Comparison of ENCODE assay signal across 35 cellular contexts in genomic region chr3:22276351-22276750, GRCh38.
"Had no signal": no experiment of that assay in that cellular context is flagged by ENCODE, and none has a peak within 500 bp of the region (broad histone marks: within the 10 kb centered on the region; RNA-seq: fewer than 3 reads in every experiment).

No MANE protein-coding gene starts in this region.

- H3K27me3 ChIP-seq: MG63 had no signal

- H3K36me3 ChIP-seq: MG63 had no signal

- H3K9me3 ChIP-seq: MG63 had no signal

- DNase-seq: Karpas-422, Kasumi-1, MG63, MM.1S, MV-4-11, NCI-H1048, NCI-H1092, NCI-H1092 treated with DMSO at 0.1 percent for 48 hours, NCI-H1105, NCI-H1105 treated with DMSO at 0.1 percent for 48 hours, NCI-H1417, NCI-H1417 treated with DMSO at 0.1 percent for 48 hours, NCI-H1436, NCI-H1436 treated with DMSO at 0.1 percent for 48 hours, NCI-H146, NCI-H1694, NCI-H1694 treated with DMSO at 0.1 percent for 48 hours, NCI-H187, NCI-H187 treated with DMSO at 0.1 percent for 48 hours, NCI-H1930, NCI-H2029, NCI-H2029 treated with DMSO at 0.1 percent for 48 hours, NCI-H2081, NCI-H2081 treated with DMSO at 0.1 percent for 48 hours, NCI-H2107, NCI-H2171, NCI-H2171 treated with DMSO at 0.1 percent for 48 hours, NCI-H2227 treated with DMSO at 0.1 percent for 48 hours, NCI-H226, NCI-H345, NCI-H446 treated with DMSO at 0.1 percent for 48 hours, NCI-H510A, NCI-H510A treated with DMSO at 0.1 percent for 48 hours, NCI-H524, NCI-H524 treated with DMSO at 0.1 percent for 48 hours had no signal

- H3K4me3 ChIP-seq: MG63 had no signal
